In the genomic region with DNA sequence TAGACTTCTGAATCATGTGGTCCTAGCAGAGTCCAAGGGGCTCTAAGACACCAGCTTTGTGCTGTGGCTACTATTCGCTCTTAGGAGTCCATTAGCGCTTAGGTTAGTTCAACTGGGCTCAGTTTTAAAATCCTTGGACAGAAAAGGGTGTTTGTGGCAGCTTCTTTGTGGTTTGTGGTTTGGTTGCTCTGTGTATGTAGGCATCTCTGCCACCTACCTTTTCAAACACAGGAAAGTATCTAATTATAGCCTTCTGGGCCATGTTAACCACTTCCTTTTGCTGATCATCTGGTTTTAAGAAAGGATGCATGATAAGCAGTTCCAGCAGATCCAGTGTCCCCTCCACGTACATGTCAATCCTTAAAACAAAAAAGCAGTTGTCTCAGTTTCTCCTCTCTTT, we compare ENCODE assay signal across 8 cellular contexts. TPM values are rescaled to one million over a fixed set of nuclear protein-coding genes. Genes with fewer than 3 reads are reported as not detected.
A peak's percentile ranks its signal among the peaks of the same experiment; 100 is the strongest.
DNase-seq lines count a peak whose midpoint lies in the region; ATAC-seq, FAIRE-seq and TF ChIP-seq lines count a peak whose summit lies in the region.

No MANE protein-coding gene starts in this region.

- no peak overlapping the region for H2AFZ ChIP-seq in GM12878 (ENCODE audit: control insufficient read depth, low read depth, low read length)

- H4K20me1 ChIP-seq in GM12878 (ENCODE audit: control insufficient read depth, insufficient read depth), result no peaks in the 10 kb centered on the region

- POLR2A ChIA-PET in GM12878 (lab: Charles Lee), result interaction anchor here (1.4 to 1.5 kb wide), 2 partner anchors 10 to 16 kb away, joined by 4 to 6 read pairs; no protein-coding TSS in a partner anchor
- POLR2A ChIA-PET in GM10248 (lab: Yijun Ruan, JAX), result no interaction called here

- intact Hi-C loops in GM12878 (cut with micrococcal nuclease; ENCODE audit: unreplicated experiment), result no loop called here

- FAIRE-seq in GM12878 (lab: Jason Lieb, UNC), result no peak

- no peak overlapping the region for H3K27ac ChIP-seq in GM12878 (ENCODE audit: control insufficient read depth, insufficient read depth)

- in situ Hi-C loops in GM12878 (cut with MboI), result no loop called here

- H3K4me2 ChIP-seq in GM12878 (ENCODE audit: control insufficient read depth, insufficient read depth), result no peak overlapping the region; the same call in 1 of the 2 replicates

- DNase-seq in EH (ENCODE audit: low read depth) (peak; percentile 45), Kasumi-1 (lab: John Stamatoyannopoulos, UW) (peak; percentile 61 to 69), GM12878 (ENCODE audit: low read depth, low spot score) (peak; percentile 31), GM10248 (ENCODE audit: extremely low spot score) (no peak), MG63 (no peak), D341Med (ENCODE audit: low spot score) (no peak), Ammon's horn (ENCODE audit: low spot score) (no peak)

- H3K9ac ChIP-seq in GM12878 (ENCODE audit: control insufficient read depth, insufficient read depth, low read length), result no peak overlapping the region

- RAD21 ChIA-PET in GM12878 (lab: Charles Lee; ENCODE audit: unreplicated experiment), result no interaction called here

- H3K36me3 ChIP-seq in GM12878 (ENCODE audit: control insufficient read depth in 2 of 2, insufficient read depth in 2 of 2, low read length in 1 of 2) (no peaks in the 10 kb centered on the region), MG63 (no peaks in the 10 kb centered on the region)

- no peak for TF ChIP-seq CTCF in GM12878 (IDR thresholded peaks at IDR 0.05 in 2 of 3, conservative IDR thresholded peaks at IDR 0.05 in 1 of 3; ENCODE audit: control insufficient read depth in 2 of 3, extremely low read depth in 1 of 3, insufficient read depth in 1 of 3, low read depth in 3 of 3, low read length in 3 of 3)
- no peak for TF ChIP-seq CTCF in GM10248 (IDR thresholded peaks at IDR 0.05; ENCODE audit: control extremely low read depth, extremely low read depth, low read depth, missing control alignments)

- no peaks in the 10 kb centered on the region for H3K9me3 ChIP-seq in GM12878 (replicated peaks; ENCODE audit: control insufficient read depth, insufficient read depth, low read length)
- no peaks in the 10 kb centered on the region for H3K9me3 ChIP-seq in MG63

- no peaks in the 10 kb centered on the region for H3K27me3 ChIP-seq in GM12878 (replicated peaks in 1 of 2; ENCODE audit: control insufficient read depth in 2 of 2, insufficient read depth in 2 of 2, low read length in 1 of 2)
- no peaks in the 10 kb centered on the region for H3K27me3 ChIP-seq in MG63

- ATAC-seq in GM21526 (IDR thresholded peaks at IDR 0.05; ENCODE audit: low FRiP score, unreplicated experiment), result peak; percentile 57
- ATAC-seq in GM12878, result peak; percentile 79

- TF ChIP-seq POLR2A in GM12878 (IDR thresholded peaks at IDR 0.05; ENCODE audit: low read depth, low read length), result no peak

- TF ChIP-seq RAD21 in GM12878 (IDR thresholded peaks at IDR 0.05; ENCODE audit: insufficient read depth, low read depth, low read length), result no peak

- no TSS peak for BruUV-seq in GM12878 (replicated peaks; lab: Mats Ljungman, UMichigan)

- 13% methylated on average over 3 of the region's 3 CpGs for WGBS in GM12878 (ENCODE audit: insufficient coverage, insufficient replicate concordance, low lambda C conversion rate, missing lambda C conversion rate)

- peaks cover 13% of the 10 kb centered on the region for H3K4me1 ChIP-seq in GM12878 (ENCODE audit: control insufficient read depth, insufficient read depth, low read length)

- no peak for TF ChIP-seq EP300 in GM12878 (IDR thresholded peaks at IDR 0.05; ENCODE audit: borderline replicate concordance in 1 of 2, control insufficient read depth in 1 of 2, low read depth in 2 of 2, low read length in 2 of 2)

- no peaks in the 10 kb centered on the region for H3K79me2 ChIP-seq in GM12878 (ENCODE audit: control insufficient read depth, insufficient read depth, low read length)

- CTCF ChIA-PET in GM12878 (lab: Yijun Ruan, JAX) (interaction anchor here (0.6 to 2.1 kb wide), 6 partner anchors 10 to 29 kb away, joined by 3 to 21 read pairs (median 3); a partner anchor contains a TSS), GM10248 (lab: Yijun Ruan, JAX) (interaction anchor here (10.1 kb wide), 1 partner anchor 12 kb away, joined by 77 read pairs; a partner anchor contains a TSS)

- H3K4me3 ChIP-seq in GM12878 (no peak overlapping the region), MG63 (no peak overlapping the region)

- SMC1A ChIA-PET in GM12878 (lab: Charles Lee; ENCODE audit: uncharacterized antibody, unreplicated experiment), result interaction anchor here (0.5 to 1.2 kb wide), 4 partner anchors 8 to 721 kb away, joined by 3 to 4 read pairs (median 3); no protein-coding TSS in a partner anchor

TF ChIP-seq in GM12878, 131 proteins besides CTCF, POLR2A, EP300 and RAD21 (continues in another document):
- TF ChIP-seq, protein P1, sequence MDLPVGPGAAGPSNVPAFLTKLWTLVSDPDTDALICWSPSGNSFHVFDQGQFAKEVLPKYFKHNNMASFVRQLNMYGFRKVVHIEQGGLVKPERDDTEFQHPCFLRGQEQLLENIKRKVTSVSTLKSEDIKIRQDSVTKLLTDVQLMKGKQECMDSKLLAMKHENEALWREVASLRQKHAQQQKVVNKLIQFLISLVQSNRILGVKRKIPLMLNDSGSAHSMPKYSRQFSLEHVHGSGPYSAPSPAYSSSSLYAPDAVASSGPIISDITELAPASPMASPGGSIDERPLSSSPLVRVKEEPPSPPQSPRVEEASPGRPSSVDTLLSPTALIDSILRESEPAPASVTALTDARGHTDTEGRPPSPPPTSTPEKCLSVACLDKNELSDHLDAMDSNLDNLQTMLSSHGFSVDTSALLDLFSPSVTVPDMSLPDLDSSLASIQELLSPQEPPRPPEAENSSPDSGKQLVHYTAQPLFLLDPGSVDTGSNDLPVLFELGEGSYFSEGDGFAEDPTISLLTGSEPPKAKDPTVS (IDR thresholded peaks at IDR 0.05; ENCODE audit: low read depth, low read length), result no peak
- TF ChIP-seq GABPA (IDR thresholded peaks at IDR 0.05; ENCODE audit: low read depth) (no peak), PML (IDR thresholded peaks at IDR 0.05; ENCODE audit: low read length) (no peak), RFX5 (IDR thresholded peaks at IDR 0.05; ENCODE audit: low read depth, low read length) (no peak), CREB1 (IDR thresholded peaks at IDR 0.05; ENCODE audit: low read depth) (no peak), STAT1 (conservative IDR thresholded peaks at IDR 0.05) (no peak), RUNX3 (IDR thresholded peaks at IDR 0.05; ENCODE audit: low read length) (peak; percentile 86), YBX1 (IDR thresholded peaks at IDR 0.05) (no peak), EGR1 (IDR thresholded peaks at IDR 0.05; ENCODE audit: borderline replicate concordance in 1 of 2, low read depth in 2 of 2, low read length in 2 of 2) (no peak), DPF2 (IDR thresholded peaks at IDR 0.05) (0 out of 2 replicates have a peak, but pooled peaks have one; percentile 26), EED (IDR thresholded peaks at IDR 0.05; ENCODE audit: low read depth) (0 out of 2 replicates have a peak, but pooled peaks have one; percentile 50), HDAC2 (IDR thresholded peaks at IDR 0.05) (no peak), MTA2 (IDR thresholded peaks at IDR 0.05; ENCODE audit: low read depth) (peak; percentile 20; the same call in 1 of the 2 replicates), NFIC (IDR thresholded peaks at IDR 0.05; ENCODE audit: low read depth, low read length) (no peak; the same call in 1 of the 2 replicates), RAD51 (IDR thresholded peaks at IDR 0.05) (no peak), ZNF622 (IDR thresholded peaks at IDR 0.05) (no peak), BACH1 (IDR thresholded peaks at IDR 0.05; ENCODE audit: borderline replicate concordance) (no peak), YY1 (IDR thresholded peaks at IDR 0.05; ENCODE audit: low read depth, low read length) (no peak), BRCA1 (IDR thresholded peaks at IDR 0.05; ENCODE audit: low read depth, low read length) (no peak), JUNB (IDR thresholded peaks at IDR 0.05) (no peak)
- TF ChIP-seq, protein P2, sequence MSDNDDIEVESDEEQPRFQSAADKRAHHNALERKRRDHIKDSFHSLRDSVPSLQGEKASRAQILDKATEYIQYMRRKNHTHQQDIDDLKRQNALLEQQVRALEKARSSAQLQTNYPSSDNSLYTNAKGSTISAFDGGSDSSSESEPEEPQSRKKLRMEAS (IDR thresholded peaks at IDR 0.05; ENCODE audit: low read depth, low read length), result no peak

RNA-seq across cellular contexts. Expression of a gene that starts 10.8 kb away (rescaled TPM):
- 1.6 and 2.9 TPM in 2 replicates for total RNA-seq in GM12878 (2013; cell fraction: nucleolus; rRNA removed)
- 2.9 and 5.3 TPM in 2 replicates for total RNA-seq in GM12878 (2014; rRNA removed)
- 3.9 and 5.4 TPM in 2 replicates for total RNA-seq in GM12878 (2014; rRNA removed; fragmentation: Illumina TruSeq; extraction: Trizol)
- total RNA-seq in GM12878 (2021), result 3.4 and 4.7 TPM in 2 replicates
- 1.4 TPM for polyA plus RNA-seq in GM12878 (2011; ENCODE audit: low read depth)
- 1.9 and 2.7 TPM in 2 replicates for polyA plus RNA-seq in GM12878 (2011; rRNA removed)
- polyA plus RNA-seq in GM12878 (2011; cell fraction: cytosol; rRNA removed), result 0.85 and 1.0 TPM in 2 replicates
- polyA plus RNA-seq in GM12878 (2011; cell fraction: nucleus; rRNA removed), result 0.61 and 0.64 TPM in 2 replicates
- 2.1 and 3.4 TPM in 2 replicates for polyA plus RNA-seq in GM12878 (2012)
- polyA plus RNA-seq in GM12878 (2014; fragmentation: Illumina TruSeq; extraction: Trizol), result 5.7 and 11.6 TPM in 2 replicates
- 1 to 10 TPM; 8.6 to 9.7 TPM for polyA plus RNA-seq in GM12878 (2014; fragmentation: Nextera tagmentation; extraction: Ambion mirVana)
- polyA plus RNA-seq in GM12878 (2014; rRNA removed), result 4.5 TPM in 2 replicates
- polyA plus RNA-seq in GM12878 (2016; fragmentation: Nextera tagmentation; extraction: Ambion mirVana), result 1 to 10 TPM; 4.4 TPM
- polyA minus RNA-seq in GM12878 (2011; rRNA and poly(A)+ RNA removed), result 1.1 and 1.6 TPM in 2 replicates
- not detected in 2 replicates for polyA minus RNA-seq in GM12878 (2011; cell fraction: cytosol; rRNA and poly(A)+ RNA removed)
- 0.38 TPM in 1 of 2 replicates, not detected in the other for polyA minus RNA-seq in GM12878 (2011; cell fraction: nucleus; rRNA and poly(A)+ RNA removed)
- total RNA-seq in MG63 (2014; rRNA removed; shearing (Covaris generic); ENCODE audit: low replicate concordance), result 15.3 and 28.5 TPM in 2 replicates

Comparison
In these comparisons a context has a peak if more than half of its experiments do, and no peak if none do; other contexts are left out.
1. DNase-seq: peak in EH (single experiment), Kasumi-1 (2 of 2) and GM12878 (single experiment); none in GM10248 (single experiment), MG63 (single experiment), D341Med (single experiment) and Ammon's horn (single experiment).